ENCODE assay signal across 9 cellular contexts in genomic region chr19:18232540-18233223, GRCh38. TPM values are rescaled to one million over a fixed set of nuclear protein-coding genes. Genes with fewer than 3 reads are reported as not detected.
DNase-seq lines count a peak whose midpoint lies in the region; ATAC-seq, FAIRE-seq and TF ChIP-seq lines count a peak whose summit lies in the region.
"Had no signal": no experiment of that assay in that cellular context is flagged by ENCODE, and none has a peak within 500 bp of the region (broad histone marks: within the 10 kb centered on the region; RNA-seq: fewer than 3 reads in every experiment).

No MANE protein-coding gene starts in this region.

- peak; percentile 10 for ATAC-seq in effector memory CD8-positive, alpha-beta T cell (replicated peaks)

- peaks cover 0 to 22% (median 10%) of the 10 kb centered on the region in 6 donors for H3K4me1 ChIP-seq in spleen

- no peaks in the 10 kb centered on the region for H3K36me3 Mint-ChIP-seq in activated CD4-positive, alpha-beta memory T cell treated with anti-CD3 and anti-CD28 coated beads for 36 hours
- H3K36me3 Mint-ChIP-seq in activated CD4-positive, alpha-beta memory T cell treated with anti-CD3 and anti-CD28 coated beads, Interleukin-2, amount 10 ng/mL, durations not matched to agents 7 days and 5 days (ENCODE audit: low read depth), result no peaks in the 10 kb centered on the region
- no peaks in the 10 kb centered on the region for H3K36me3 Mint-ChIP-seq in effector memory CD8-positive, alpha-beta T cell (ENCODE audit: insufficient read depth)

- FAIRE-seq in RCC 7860 (lab: Jason Lieb, UNC), result no peak

- CTCF ChIA-PET in activated CD4-positive, alpha-beta memory T cell treated with anti-CD3 and anti-CD28 coated beads for 36 hours (lab: Charles Lee), result interaction anchor here (0.7 to 4.0 kb wide), 10 partner anchors 8 to 156 kb away, joined by 3 to 23 read pairs (median 4); partner anchors contain the start of gene LSM4
- CTCF ChIA-PET in activated CD4-positive, alpha-beta memory T cell treated with anti-CD3 and anti-CD28 coated beads, Interleukin-2, amount 10 ng/mL, durations not matched to agents 7 days and 5 days (lab: Charles Lee), result interaction anchor here (2.7 to 4.4 kb wide), 2 partner anchors 8 to 19 kb away, joined by 11 to 22 read pairs; no protein-coding TSS in a partner anchor

- H3K4me3 Mint-ChIP-seq in activated CD4-positive, alpha-beta memory T cell treated with anti-CD3 and anti-CD28 coated beads for 36 hours, result no peak overlapping the region
- H3K4me3 Mint-ChIP-seq in activated CD4-positive, alpha-beta memory T cell treated with anti-CD3 and anti-CD28 coated beads, Interleukin-2, amount 10 ng/mL, durations not matched to agents 7 days and 5 days, result no peak overlapping the region
- no peak overlapping the region for H3K4me3 Mint-ChIP-seq in effector memory CD8-positive, alpha-beta T cell
- H3K4me3 Mint-ChIP-seq: CD4-positive, alpha-beta T cell had no signal

- H3K9me3 ChIP-seq in spleen, result peaks cover 0 to 12% (median 3%) of the 10 kb centered on the region in 8 donors

- no peak for TF ChIP-seq POLR2A in spleen (IDR thresholded peaks at IDR 0.05)

- intact Hi-C loops in activated CD4-positive, alpha-beta memory T cell treated with anti-CD3 and anti-CD28 coated beads for 36 hours (cut with micrococcal nuclease), result no loop called here
- intact Hi-C loops in spleen (cut with DNase I; ENCODE audit: low total_unique reads), result no loop called here

- peaks cover 62% of the 10 kb centered on the region for H3K27me3 Mint-ChIP-seq in activated CD4-positive, alpha-beta memory T cell treated with anti-CD3 and anti-CD28 coated beads for 36 hours
- peaks cover 41% of the 10 kb centered on the region for H3K27me3 Mint-ChIP-seq in activated CD4-positive, alpha-beta memory T cell treated with anti-CD3 and anti-CD28 coated beads, Interleukin-2, amount 10 ng/mL, durations not matched to agents 7 days and 5 days
- H3K27me3 Mint-ChIP-seq in effector memory CD8-positive, alpha-beta T cell, result peaks cover 67 to 86% of the 10 kb centered on the region in 2 donors

- POLR2A ChIA-PET in activated CD4-positive, alpha-beta memory T cell treated with anti-CD3 and anti-CD28 coated beads for 36 hours (lab: Charles Lee), result no interaction called here
- POLR2A ChIA-PET in activated CD4-positive, alpha-beta memory T cell treated with anti-CD3 and anti-CD28 coated beads, Interleukin-2, amount 10 ng/mL, durations not matched to agents 7 days and 5 days (lab: Charles Lee), result interaction anchor here (1.0 to 1.5 kb wide), 3 partner anchors 13 to 186 kb away, joined by 3 read pairs; partner anchors contain the start of gene SSBP4

- TF ChIP-seq CTCF in spleen (IDR thresholded peaks at IDR 0.05 in 8 of 11, conservative IDR thresholded peaks at IDR 0.05 in 3 of 11), result no peak

- H3K36me3 ChIP-seq in spleen, result no peaks in the 10 kb centered on the region

- peaks cover 2% of the 10 kb centered on the region for H3K9me3 Mint-ChIP-seq in activated CD4-positive, alpha-beta memory T cell treated with anti-CD3 and anti-CD28 coated beads for 36 hours
- peaks cover 2% of the 10 kb centered on the region for H3K9me3 Mint-ChIP-seq in activated CD4-positive, alpha-beta memory T cell treated with anti-CD3 and anti-CD28 coated beads, Interleukin-2, amount 10 ng/mL, durations not matched to agents 7 days and 5 days
- H3K9me3 Mint-ChIP-seq in effector memory CD8-positive, alpha-beta T cell, result peaks cover 2 to 7% of the 10 kb centered on the region in 2 donors

- H3K27ac Mint-ChIP-seq in activated CD4-positive, alpha-beta memory T cell treated with anti-CD3 and anti-CD28 coated beads for 36 hours, result no peak overlapping the region
- H3K27ac Mint-ChIP-seq in activated CD4-positive, alpha-beta memory T cell treated with anti-CD3 and anti-CD28 coated beads, Interleukin-2, amount 10 ng/mL, durations not matched to agents 7 days and 5 days, result no peak overlapping the region
- H3K27ac Mint-ChIP-seq in effector memory CD8-positive, alpha-beta T cell, result peak overlapping the region in 1 of 2 donors; percentile 23
- H3K27ac Mint-ChIP-seq: CD4-positive, alpha-beta T cell had no signal

- peaks cover 3% of the 10 kb centered on the region for H3K4me1 Mint-ChIP-seq in activated CD4-positive, alpha-beta memory T cell treated with anti-CD3 and anti-CD28 coated beads for 36 hours (ENCODE audit: low read depth)
- H3K4me1 Mint-ChIP-seq in activated CD4-positive, alpha-beta memory T cell treated with anti-CD3 and anti-CD28 coated beads, Interleukin-2, amount 10 ng/mL, durations not matched to agents 7 days and 5 days, result peaks cover 4% of the 10 kb centered on the region
- H3K4me1 Mint-ChIP-seq in effector memory CD8-positive, alpha-beta T cell (ENCODE audit: low read depth in 2 of 2), result peaks cover 0 to 9% of the 10 kb centered on the region in 2 donors

- WGBS in spleen, 5 donors, result 5 to 11% (median 6%) methylated on average over 27 to 46 of the region's 46 CpGs

- H3K27ac ChIP-seq in spleen, result no peak overlapping the region

- H3K4me3 ChIP-seq in spleen, result peak overlapping the region in 1 of 8 donors; percentile 13

- H3K27me3 ChIP-seq in spleen (replicated peaks in 1 of 7), result peaks cover 4 to 95% (median 48%) of the 10 kb centered on the region in 7 donors

- peak; percentile 27 for DNase-seq in activated CD4-positive, alpha-beta memory T cell treated with anti-CD3 and anti-CD28 coated beads for 36 hours
- no peak for DNase-seq in activated CD4-positive, alpha-beta memory T cell treated with anti-CD3 and anti-CD28 coated beads, Interleukin-2, amount 10 ng/mL, durations not matched to agents 7 days and 5 days
- peak; percentile 15 for DNase-seq in NCI-H2227 treated with DMSO at 0.1 percent for 48 hours (lab: John Stamatoyannopoulos, UW)
- DNase-seq in effector memory CD8-positive, alpha-beta T cell, result no peak
- peak; percentile 85 for DNase-seq in retina
- no peak for DNase-seq in RCC 7860 (ENCODE audit: low spot score)
- DNase-seq in GDM1 (lab: John Stamatoyannopoulos, UW), result no peak
- no peak for DNase-seq in spleen

RNA-seq across cellular contexts. Expression of gene PDE4C, which starts 6.4 kb away (rescaled TPM):
- total RNA-seq in activated CD4-positive, alpha-beta memory T cell treated with anti-CD3 and anti-CD28 coated beads for 36 hours, result not detected
- under 1 TPM; 0.13 to 0.18 TPM for total RNA-seq in activated CD4-positive, alpha-beta memory T cell treated with anti-CD3 and anti-CD28 coated beads, Interleukin-2, amount 10 ng/mL, durations not matched to agents 7 days and 5 days
- 1 to 10 TPM in 6 of 7 donors, under 1 TPM in 1; 0.60 to 7.6 (median 3.3) TPM for total RNA-seq in spleen
- 1 to 10 TPM in 1 of 3 donors, under 1 TPM in 2; 0.07 to 1.2 (median 0.61) TPM for polyA plus RNA-seq in spleen
- total RNA-seq: CD4-positive, alpha-beta T cell had no signal

RNA-seq across cellular contexts. Expression of gene RAB3A, which starts 28.8 kb away (rescaled TPM):
- 1 to 10 TPM; 3.9 to 4.3 TPM for total RNA-seq in activated CD4-positive, alpha-beta memory T cell treated with anti-CD3 and anti-CD28 coated beads for 36 hours
- total RNA-seq in activated CD4-positive, alpha-beta memory T cell treated with anti-CD3 and anti-CD28 coated beads, Interleukin-2, amount 10 ng/mL, durations not matched to agents 7 days and 5 days, result 1 to 10 TPM; 3.7 to 5.3 TPM
- 1 to 10 TPM; 1.4 to 6.6 (median 3.3) TPM for total RNA-seq in spleen
- 1 to 10 TPM in 2 of 3 donors, under 1 TPM in 1; 0.72 to 1.7 (median 1.3) TPM for polyA plus RNA-seq in spleen

RNA-seq across cellular contexts. Expression of gene MPV17L2, which starts 39.7 kb away (rescaled TPM):
- 1 to 10 TPM; 6.4 to 7.3 TPM for total RNA-seq in activated CD4-positive, alpha-beta memory T cell treated with anti-CD3 and anti-CD28 coated beads for 36 hours
- total RNA-seq in activated CD4-positive, alpha-beta memory T cell treated with anti-CD3 and anti-CD28 coated beads, Interleukin-2, amount 10 ng/mL, durations not matched to agents 7 days and 5 days, result 1 to 10 TPM; 6.2 to 6.3 TPM
- 10 to 100 TPM in 3 of 7 donors, 1 to 10 TPM in 4; 7.8 to 14.1 (median 9.9) TPM for total RNA-seq in spleen
- 10 to 100 TPM; 12.1 to 15.4 (median 12.3) TPM for polyA plus RNA-seq in spleen

RNA-seq across cellular contexts. Expression of gene IQCN, which starts 41.6 kb away (rescaled TPM):
- under 1 TPM; 0.36 to 0.39 TPM for total RNA-seq in activated CD4-positive, alpha-beta memory T cell treated with anti-CD3 and anti-CD28 coated beads for 36 hours
- 1 to 10 TPM; 1.6 to 1.7 TPM for total RNA-seq in activated CD4-positive, alpha-beta memory T cell treated with anti-CD3 and anti-CD28 coated beads, Interleukin-2, amount 10 ng/mL, durations not matched to agents 7 days and 5 days
- total RNA-seq in spleen, result 10 to 100 TPM in 3 of 7 donors, 1 to 10 TPM in 4; 4.7 to 17.1 (median 8.6) TPM
- polyA plus RNA-seq in spleen, result 10 to 100 TPM in 1 of 3 donors, 1 to 10 TPM in 2; 1.4 to 15.6 (median 7.8) TPM

RNA-seq across cellular contexts. Expression of gene JUND, which starts 48.7 kb away (rescaled TPM):
- 100 to 1,000 TPM; 232 to 236 TPM for total RNA-seq in activated CD4-positive, alpha-beta memory T cell treated with anti-CD3 and anti-CD28 coated beads for 36 hours
- 100 to 1,000 TPM; 390 to 402 TPM for total RNA-seq in activated CD4-positive, alpha-beta memory T cell treated with anti-CD3 and anti-CD28 coated beads, Interleukin-2, amount 10 ng/mL, durations not matched to agents 7 days and 5 days
- total RNA-seq in spleen, result 100 to 1,000 TPM; 119 to 232 (median 159) TPM
- 10 to 100 TPM; 47.5 to 86.5 (median 75.6) TPM for polyA plus RNA-seq in spleen

Comparison
In these comparisons a context has a peak if more than half of its experiments do, and no peak if none do; other contexts are left out.
1. DNase-seq: peak in activated CD4-positive, alpha-beta memory T cell treated with anti-CD3 and anti-CD28 coated beads for 36 hours (single experiment), NCI-H2227 treated with DMSO at 0.1 percent for 48 hours (single experiment) and retina (single experiment); none in activated CD4-positive, alpha-beta memory T cell treated with anti-CD3 and anti-CD28 coated beads, Interleukin-2, amount 10 ng/mL, durations not matched to agents 7 days and 5 days (single experiment), effector memory CD8-positive, alpha-beta T cell (0 of 3), RCC 7860 (single experiment), GDM1 (single experiment) and spleen (single experiment).